Comparison of ENCODE assay signal across 1 cellular context in the genomic region with DNA sequence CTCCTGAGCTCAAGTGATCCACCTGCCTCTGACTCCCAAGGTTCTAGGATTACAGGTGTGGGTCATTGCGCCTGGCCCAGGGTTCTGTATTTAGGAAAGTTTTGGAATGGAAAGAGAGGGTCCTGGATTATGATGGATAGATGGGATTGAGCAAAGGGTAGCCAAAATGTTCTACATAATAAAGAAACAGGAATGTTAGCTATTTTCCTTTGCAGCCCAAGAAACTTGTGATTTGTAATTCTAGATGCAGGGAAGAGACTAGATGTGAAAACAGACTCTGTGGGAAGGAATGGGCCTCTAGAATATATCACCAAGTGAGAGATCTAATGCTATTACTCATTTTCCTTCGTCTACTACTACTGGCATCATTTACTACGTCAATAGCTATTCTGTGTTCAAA.
TF ChIP-seq lines count a peak whose summit lies in the region.

No MANE protein-coding gene starts in this region.

TF ChIP-seq in H1, 55 proteins besides CTCF, POLR2A, EP300 and RAD21:
- TF ChIP-seq TEAD4 (IDR thresholded peaks at IDR 0.05; ENCODE audit: low read depth, low read length) (peak; percentile 68; the same call in 1 of the 2 replicates), CREB1 (IDR thresholded peaks at IDR 0.05) (no peak)
TF ChIP-seq in H1: peak in this region for 1.
